ENCODE assay signal across 22 cellular contexts in genomic region chr9:114250648-114251047, GRCh38.
A peak's percentile ranks its signal among the peaks of the same experiment; 100 is the strongest.
DNase-seq lines count a peak whose midpoint lies in the region; ATAC-seq and TF ChIP-seq lines count a peak whose summit lies in the region.
"Had no signal": no experiment of that assay in that cellular context is flagged by ENCODE, and none has a peak within 500 bp of the region (broad histone marks: within the 10 kb centered on the region; RNA-seq: fewer than 3 reads in every experiment).

No MANE protein-coding gene starts in this region.

- no peak for TF ChIP-seq CTCF in esophagus muscularis mucosa (IDR thresholded peaks at IDR 0.05)
- no peak for TF ChIP-seq CTCF in lower leg skin (IDR thresholded peaks at IDR 0.05)

- H3K4me3 ChIP-seq in esophagus muscularis mucosa = peak overlapping the region; percentile 14 to 45 (median 22)
- H3K4me3 ChIP-seq in mesenchymal stem cell (ENCODE audit: insufficient read depth in 1 of 2, low read depth in 1 of 2, low read length in 2 of 2) = peak overlapping the region in 1 of 2 experiments; percentile 61
- peak overlapping the region; percentile 44 to 57 for H3K4me3 ChIP-seq in stomach smooth muscle (ENCODE audit: low read length in 2 of 2)
- no peak overlapping the region for H3K4me3 ChIP-seq in lower leg skin (ENCODE audit: low read depth, poor library complexity, severe bottlenecking)
- H3K4me3 ChIP-seq: hepatocyte, neural progenitor cell, transverse colon had no signal

- no peak overlapping the region for H3K4ac ChIP-seq in mesenchymal stem cell (ENCODE audit: low read depth in 1 of 2, low read length in 2 of 2)

- no peak overlapping the region for H2AFZ ChIP-seq in mesenchymal stem cell (ENCODE audit: low read depth, low read length)
- H2AFZ ChIP-seq: hepatocyte, neural progenitor cell had no signal

- no peak overlapping the region for H4K8ac ChIP-seq in mesenchymal stem cell (ENCODE audit: low read length)

- H2BK5ac ChIP-seq in mesenchymal stem cell (ENCODE audit: low read depth, low read length, poor library complexity, severe bottlenecking) = no peak overlapping the region

- H3K36me3 ChIP-seq in esophagus muscularis mucosa (no peaks in the 10 kb centered on the region), mesenchymal stem cell (ENCODE audit: control insufficient read depth in 1 of 2, insufficient read depth in 2 of 2, low read depth in 1 of 2, low read length in 2 of 2) (peaks cover 0 to 63% of the 10 kb centered on the region in 2 experiments), stomach smooth muscle (ENCODE audit: control insufficient read depth in 2 of 2, insufficient read depth in 2 of 2, low read length in 2 of 2) (no peaks in the 10 kb centered on the region)
- H3K36me3 ChIP-seq: neural progenitor cell, transverse colon had no signal

- H3K27me3 ChIP-seq in esophagus muscularis mucosa = no peaks in the 10 kb centered on the region
- H3K27me3 ChIP-seq in mesenchymal stem cell (ENCODE audit: control insufficient read depth in 1 of 2, insufficient read depth in 1 of 2, low read length in 2 of 2) = peaks cover 0 to 6% of the 10 kb centered on the region in 2 experiments
- peaks cover 0 to 2% of the 10 kb centered on the region in 2 donors for H3K27me3 ChIP-seq in stomach smooth muscle (ENCODE audit: control insufficient read depth in 1 of 2, insufficient read depth in 2 of 2, low read length in 2 of 2)
- H3K27me3 ChIP-seq: hepatocyte, neural progenitor cell, transverse colon had no signal

- H3K27ac ChIP-seq in esophagus muscularis mucosa (replicated peaks in 1 of 4) = peak overlapping the region; percentile 28 to 63 (median 50)
- H3K27ac ChIP-seq in mesenchymal stem cell (ENCODE audit: low read length, poor library complexity, severe bottlenecking) = no peak overlapping the region
- no peak overlapping the region for H3K27ac ChIP-seq in stomach smooth muscle (ENCODE audit: low read length)
- H3K27ac ChIP-seq: KMS-11, neural progenitor cell, VCaP had no signal

- no peak overlapping the region for H2AK5ac ChIP-seq in mesenchymal stem cell (ENCODE audit: low read length, severe bottlenecking)

- peaks cover 14 to 20% (median 17%) of the 10 kb centered on the region in 4 donors for H3K4me1 ChIP-seq in esophagus muscularis mucosa
- H3K4me1 ChIP-seq in mesenchymal stem cell (ENCODE audit: control insufficient read depth, insufficient read depth, low read depth, low read length) = no peaks in the 10 kb centered on the region
- H3K4me1 ChIP-seq in stomach smooth muscle (ENCODE audit: control insufficient read depth, insufficient read depth, low read length) = peaks cover 17% of the 10 kb centered on the region
- H3K4me1 ChIP-seq: neural progenitor cell had no signal

- no peak overlapping the region for H2BK120ac ChIP-seq in mesenchymal stem cell (ENCODE audit: low read depth, low read length)

- H4K91ac ChIP-seq in mesenchymal stem cell (ENCODE audit: low read length) = no peak overlapping the region

- no peak overlapping the region for H3K18ac ChIP-seq in mesenchymal stem cell (ENCODE audit: low read depth in 1 of 2, low read length in 2 of 2)

- H3K9me3 ChIP-seq in esophagus muscularis mucosa (no peaks in the 10 kb centered on the region), mesenchymal stem cell (ENCODE audit: control insufficient read depth, low read length) (no peaks in the 10 kb centered on the region), stomach smooth muscle (ENCODE audit: control insufficient read depth in 2 of 2, low read length in 2 of 2) (no peaks in the 10 kb centered on the region)
- H3K9me3 ChIP-seq: transverse colon had no signal

- 75% methylated on average over 3 of the region's 3 CpGs for WGBS in esophagus muscularis mucosa
- WGBS in mesenchymal stem cell = 82% methylated on average over 3 of the region's 3 CpGs
- WGBS in lower leg skin, 2 donors = 41 to 66% methylated on average over 3 of the region's 3 CpGs

- H3K23ac ChIP-seq in mesenchymal stem cell (ENCODE audit: low read length in 2 of 2) = no peak overlapping the region

- DNase-seq in esophagus muscularis mucosa (ENCODE audit: extremely low spot score) = no peak
- no peak for DNase-seq in mesenchymal stem cell
- no peak for DNase-seq in NK-92 (lab: John Stamatoyannopoulos, UW; ENCODE audit: unreplicated experiment)
- no peak for DNase-seq in lower leg skin (ENCODE audit: low spot score in 2 of 2)
- DNase-seq in activated naive CD4-positive, alpha-beta T cell treated with Interleukin-2 at 50 U/mL for 16 hours = no peak
- DNase-seq: activated CD4-positive, alpha-beta T cell treated with anti-CD3 and anti-CD28 coated beads, Interleukin-2, amount 50 U/mL, for 4 hours; activated naive CD4-positive, alpha-beta T cell treated with anti-CD3 and anti-CD28 coated beads for 36 hours; AML-193; COR-L47; islet precursor cell; MV-4-11; NCI-H510A treated with DMSO at 0.1 percent for 48 hours; SHP77 treated with DMSO at 0.1 percent for 48 hours; T-helper 17 cell had no signal

- intact Hi-C loops in esophagus muscularis mucosa (cut with DNase I) (no loop called here), lower leg skin (cut with DNase I; ENCODE audit: low total_unique reads) (no loop called here)

- no peak overlapping the region for H2BK15ac ChIP-seq in mesenchymal stem cell (ENCODE audit: low read depth, poor library complexity, severe bottlenecking)

- TF ChIP-seq EP300 in esophagus muscularis mucosa (IDR thresholded peaks at IDR 0.05) = no peak

- H3K9ac ChIP-seq in mesenchymal stem cell (ENCODE audit: low read length) (peak overlapping the region; percentile 67), stomach smooth muscle (ENCODE audit: low read length in 2 of 2) (peak overlapping the region; percentile 13 to 39)
- H3K9ac ChIP-seq: KMS-11, neural progenitor cell had no signal

- TF ChIP-seq POLR2A in esophagus muscularis mucosa (IDR thresholded peaks at IDR 0.05; ENCODE audit: low read depth) (no peak), lower leg skin (IDR thresholded peaks at IDR 0.05) (no peak)

- H2BK12ac ChIP-seq in mesenchymal stem cell (ENCODE audit: low read length in 2 of 2) = no peak overlapping the region

- no peak overlapping the region for H3K4me2 ChIP-seq in mesenchymal stem cell (ENCODE audit: low read length, poor library complexity, severe bottlenecking)
- H3K4me2 ChIP-seq: KMS-11, neural progenitor cell had no signal

- H3K14ac ChIP-seq in mesenchymal stem cell (ENCODE audit: low read length in 2 of 2) = no peak overlapping the region

- H3K79me1 ChIP-seq in mesenchymal stem cell (replicated peaks; ENCODE audit: low read length, poor library complexity, severe bottlenecking) = no peaks in the 10 kb centered on the region

- ATAC-seq in SK-N-SH treated with all-trans-retinoic acid at 6 μM for 48 hours = peak; percentile 11
- ATAC-seq: stimulated activated effector memory CD8-positive, alpha-beta T cell treated with anti-CD3 and anti-CD28 coated beads, Interleukin-12 subunit alpha, Interleukin-12 subunit beta, amount 100 ng/mL, for 72 hours; T-helper 17 cell had no signal

TF ChIP-seq in SK-N-SH treated with all-trans-retinoic acid at 6 μM for 48 hours, 23 proteins besides CTCF, POLR2A, EP300 and RAD21:
- no peak for TF ChIP-seq CSDC2 (CRISPR knock-in tag; IDR thresholded peaks at IDR 0.05)
- no peak for TF ChIP-seq ZNF70 (CRISPR knock-in tag; IDR thresholded peaks at IDR 0.05)
- TF ChIP-seq RARB (CRISPR knock-in tag; IDR thresholded peaks at IDR 0.05) = no peak
- TF ChIP-seq ZC3H10 (CRISPR knock-in tag; IDR thresholded peaks at IDR 0.05) = no peak
- TF ChIP-seq ISL1 (CRISPR knock-in tag; IDR thresholded peaks at IDR 0.05) = no peak

Comparison
In these comparisons a context has a peak if more than half of its experiments do, and no peak if none do; other contexts are left out.
1. H3K27ac ChIP-seq: peak in esophagus muscularis mucosa (4 of 4); none in mesenchymal stem cell (single experiment) and stomach smooth muscle (single experiment).